ENCODE assay signal across 18 cellular contexts in the genomic region with DNA sequence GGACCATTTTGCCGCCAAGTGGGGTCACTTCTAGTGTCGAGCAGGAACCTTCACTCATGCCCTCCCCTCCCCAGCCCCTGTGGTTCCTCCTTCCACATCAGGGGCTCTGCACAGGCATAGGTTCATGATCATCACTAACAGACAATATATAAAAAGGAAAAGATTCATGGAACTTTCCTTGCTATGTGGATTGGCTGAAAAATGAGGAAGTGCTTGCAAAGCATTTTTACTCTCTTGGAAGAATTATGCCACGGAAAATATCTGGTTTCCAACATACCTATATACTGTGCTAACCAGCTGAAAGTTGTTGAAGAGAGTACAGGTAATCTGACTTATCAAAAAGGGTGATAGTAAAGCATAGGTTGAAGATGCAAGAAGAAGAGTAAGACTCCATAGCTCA. TPM values are rescaled to one million over a fixed set of nuclear protein-coding genes. Genes with fewer than 3 reads are reported as not detected.
DNase-seq lines count a peak whose midpoint lies in the region; ATAC-seq lines count a peak whose summit lies in the region.
"Had no signal": no experiment of that assay in that cellular context is flagged by ENCODE, and none has a peak within 500 bp of the region (broad histone marks: within the 10 kb centered on the region; RNA-seq: fewer than 3 reads in every experiment).

No MANE protein-coding gene starts in this region.

- CTCF ChIA-PET in activated CD4-positive, alpha-beta T cell treated with anti-CD3 and anti-CD28 coated beads, Interleukin-2, amount 10 ng/mL, durations not matched to agents 7 days and 5 days (lab: Charles Lee) = no interaction called here

- ATAC-seq in GM18870 (IDR thresholded peaks at IDR 0.05; ENCODE audit: unreplicated experiment) (no peak), GM19395 (IDR thresholded peaks at IDR 0.05; ENCODE audit: unreplicated experiment) (no peak)
- ATAC-seq: heart left ventricle, mucosa of descending colon had no signal

- no peaks in the 10 kb centered on the region for H3K36me3 ChIP-seq in endocrine pancreas (ENCODE audit: control insufficient read depth, insufficient read depth, low read length)
- no peaks in the 10 kb centered on the region for H3K36me3 ChIP-seq in neuron (ENCODE audit: insufficient read depth, low read length)
- H3K36me3 ChIP-seq: heart left ventricle had no signal

- H3K9ac ChIP-seq in endocrine pancreas (ENCODE audit: control insufficient read depth, insufficient read depth, low read length) = no peak overlapping the region

- in situ Hi-C loops in KBM-7 (cut with MboI; ENCODE audit: low pct_unique_long_range_greater_than_20kb, low sequenced_read_pairs) = no loop called here

- H3K27me3 ChIP-seq in endocrine pancreas (ENCODE audit: control insufficient read depth, insufficient read depth, low read length) = no peaks in the 10 kb centered on the region
- no peaks in the 10 kb centered on the region for H3K27me3 ChIP-seq in neuron (ENCODE audit: insufficient read depth, low read length)

- no peak overlapping the region for H3K27ac Mint-ChIP-seq in activated CD4-positive, alpha-beta T cell treated with anti-CD3 and anti-CD28 coated beads, Interleukin-2, amount 10 ng/mL, durations not matched to agents 7 days and 5 days
- H3K27ac Mint-ChIP-seq: dendritic cell treated with granulocyte-macrophage colony-stimulating factor and Interleukin-4, amounts not matched to agents 40 ng/mL and 50 ng/mL, for 4 days had no signal

- H3K4me3 Mint-ChIP-seq in activated CD4-positive, alpha-beta T cell treated with anti-CD3 and anti-CD28 coated beads, Interleukin-2, amount 10 ng/mL, durations not matched to agents 7 days and 5 days = peak overlapping the region; percentile 58

- H3K4me3 ChIP-seq in endocrine pancreas (ENCODE audit: control insufficient read depth, insufficient read depth, low read length) (peak overlapping the region; percentile 78), neuron (ENCODE audit: low read length) (peak overlapping the region; percentile 84)
- H3K4me3 ChIP-seq: mucosa of descending colon had no signal

- no peaks in the 10 kb centered on the region for H3K4me1 ChIP-seq in endocrine pancreas (ENCODE audit: control insufficient read depth, insufficient read depth, low read length)
- H3K4me1 ChIP-seq in neuron (ENCODE audit: insufficient read depth, low read length) = peaks cover 56% of the 10 kb centered on the region

- H3K4me1 Mint-ChIP-seq in activated CD4-positive, alpha-beta T cell treated with anti-CD3 and anti-CD28 coated beads, Interleukin-2, amount 10 ng/mL, durations not matched to agents 7 days and 5 days = peaks cover 17% of the 10 kb centered on the region

- no peaks in the 10 kb centered on the region for H3K36me3 Mint-ChIP-seq in activated CD4-positive, alpha-beta T cell treated with anti-CD3 and anti-CD28 coated beads, Interleukin-2, amount 10 ng/mL, durations not matched to agents 7 days and 5 days (ENCODE audit: low read depth)

- no peak overlapping the region for H2AFZ ChIP-seq in neuron (ENCODE audit: low read depth, low read length)

- H3K9me3 ChIP-seq in endocrine pancreas (ENCODE audit: control insufficient read depth, low read length) (no peaks in the 10 kb centered on the region), neuron (ENCODE audit: low read length) (no peaks in the 10 kb centered on the region)
- H3K9me3 ChIP-seq: heart left ventricle, mucosa of descending colon had no signal

- peaks cover 51% of the 10 kb centered on the region for H3K27me3 Mint-ChIP-seq in activated CD4-positive, alpha-beta T cell treated with anti-CD3 and anti-CD28 coated beads, Interleukin-2, amount 10 ng/mL, durations not matched to agents 7 days and 5 days

- no peak for DNase-seq in activated CD4-positive, alpha-beta T cell treated with anti-CD3 and anti-CD28 coated beads, Interleukin-2, amount 10 ng/mL, durations not matched to agents 7 days and 5 days
- no peak for DNase-seq in activated CD4-positive, alpha-beta T cell treated with anti-CD3 and anti-CD28 coated beads, Interleukin-2, amount 50 U/mL, for 4 hours
- DNase-seq in KBM-7 = peak; percentile 22
- DNase-seq in activated CD8-positive, alpha-beta memory T cell treated with anti-CD3 and anti-CD28 coated beads for 24 hours = no peak
- DNase-seq: activated CD4-positive, alpha-beta T cell treated with anti-CD3 and anti-CD28 coated beads for 48 hours; activated gamma-delta T cell; GDM1; heart left ventricle; mucosa of descending colon; NCI-H1048; NK-92 treated with Interleukin-12 subunit alpha and Interleukin-12 subunit beta, amount 100 ng/mL, for 24 hours; stimulated activated naive CD4-positive, alpha-beta T cell; T-helper 9 cell had no signal

- POLR2A ChIA-PET in activated CD4-positive, alpha-beta T cell treated with anti-CD3 and anti-CD28 coated beads, Interleukin-2, amount 10 ng/mL, durations not matched to agents 7 days and 5 days (lab: Charles Lee) = no interaction called here

- H3K9me3 Mint-ChIP-seq in activated CD4-positive, alpha-beta T cell treated with anti-CD3 and anti-CD28 coated beads, Interleukin-2, amount 10 ng/mL, durations not matched to agents 7 days and 5 days = no peaks in the 10 kb centered on the region
- H3K9me3 Mint-ChIP-seq: dendritic cell treated with granulocyte-macrophage colony-stimulating factor and Interleukin-4, amounts not matched to agents 40 ng/mL and 50 ng/mL, for 4 days had no signal

RNA-seq across cellular contexts. Expression of gene PGBD5, which starts 1.3 kb away (rescaled TPM):
- not detected for total RNA-seq in activated CD4-positive, alpha-beta T cell treated with anti-CD3 and anti-CD28 coated beads, Interleukin-2, amount 10 ng/mL, durations not matched to agents 7 days and 5 days
